ENCODE assay signal across 18 cellular contexts in the genomic region with DNA sequence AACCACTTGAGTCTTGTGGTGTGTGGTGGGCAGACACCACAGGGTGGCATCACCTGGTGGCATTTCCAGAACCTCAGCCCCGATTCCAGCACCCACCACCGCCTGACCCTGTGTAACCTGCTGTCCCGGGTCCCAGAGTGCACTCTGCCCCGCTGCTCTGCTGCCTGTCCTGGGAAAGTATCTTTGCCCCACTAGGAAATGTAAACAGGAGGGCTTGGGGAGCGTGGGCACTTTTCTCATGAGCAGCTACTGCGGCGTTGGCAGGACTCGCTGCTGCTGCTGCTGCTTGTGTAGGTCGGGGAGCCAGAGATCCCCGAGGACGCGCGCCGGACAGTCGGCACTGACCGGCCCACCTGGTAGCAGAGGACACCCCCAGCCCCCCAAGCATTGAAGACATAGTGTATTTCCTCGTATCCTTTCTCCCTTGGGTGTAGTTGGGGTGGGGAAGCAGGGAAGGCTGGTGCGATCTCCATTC. TPM values are rescaled to one million over a fixed set of nuclear protein-coding genes. Genes with fewer than 3 reads are reported as not detected.
DNase-seq lines count a peak whose midpoint lies in the region; ATAC-seq and TF ChIP-seq lines count a peak whose summit lies in the region.
"Had no signal": no experiment of that assay in that cellular context is flagged by ENCODE, and none has a peak within 500 bp of the region (broad histone marks: within the 10 kb centered on the region; RNA-seq: fewer than 3 reads in every experiment).

No MANE protein-coding gene starts in this region.

- POLR2A ChIA-PET in PC-9 (lab: Charles Lee; ENCODE audit: unreplicated experiment) = no interaction called here

- intact Hi-C loops in PC-9 (cut with micrococcal nuclease; ENCODE audit: unreplicated experiment) = no loop called here

- TSS peak; percentile 22 for BruUV-seq in PC-9 (replicated peaks; lab: Mats Ljungman, UMichigan)

- H3K4me3 ChIP-seq in GM23338 (no peak overlapping the region), PC-9 (no peak overlapping the region)
- H3K4me3 ChIP-seq: adrenal gland, gastrocnemius medialis, prostate gland, skin epidermis, suprapubic skin had no signal

- H3K27me3 ChIP-seq in GM23338 (ENCODE audit: insufficient read depth) (no peaks in the 10 kb centered on the region), PC-9 (ENCODE audit: insufficient read depth, low read depth) (no peaks in the 10 kb centered on the region)
- H3K27me3 ChIP-seq: adrenal gland, gastrocnemius medialis, suprapubic skin had no signal

- H3K9me3 Mint-ChIP-seq in GM23338 (no peaks in the 10 kb centered on the region), neural crest cell (no peaks in the 10 kb centered on the region)
- H3K9me3 Mint-ChIP-seq: natural killer cell treated with Interleukin-12 subunit alpha and Interleukin-12 subunit beta and Interleukin-15 and Interleukin-18, amount 100 ng/mL, for 72 hours had no signal

- no peak for TF ChIP-seq CTCF in GM23338 (conservative IDR thresholded peaks at IDR 0.05; ENCODE audit: low read depth in 2 of 2)
- TF ChIP-seq CTCF in PC-9 (conservative IDR thresholded peaks at IDR 0.05) = no peak
- no peak for TF ChIP-seq CTCF in neural crest cell (conservative IDR thresholded peaks at IDR 0.05)

- 0 out of 2 replicates have a peak overlapping the region, but pooled peaks have one; percentile 23 for H3K27ac Mint-ChIP-seq in GM23338
- H3K27ac Mint-ChIP-seq in neural crest cell (ENCODE audit: unreplicated experiment) = peak overlapping the region; percentile 43

- H3K36me3 Mint-ChIP-seq in GM23338 (ENCODE audit: low read depth) (peaks cover 52% of the 10 kb centered on the region), neural crest cell (ENCODE audit: low read depth) (no peaks in the 10 kb centered on the region)
- H3K36me3 Mint-ChIP-seq: natural killer cell treated with Interleukin-12 subunit alpha and Interleukin-12 subunit beta and Interleukin-15 and Interleukin-18, amount 100 ng/mL, for 72 hours had no signal

- no peaks in the 10 kb centered on the region for H3K9me3 ChIP-seq in PC-9 (ENCODE audit: insufficient read depth, low read depth)
- H3K9me3 ChIP-seq: adrenal gland, gastrocnemius medialis, prostate gland, suprapubic skin had no signal

- H4K20me1 ChIP-seq in GM23338 (replicated peaks; ENCODE audit: insufficient read depth) (no peaks in the 10 kb centered on the region; the same call in 1 of the 2 replicates), PC-9 (ENCODE audit: insufficient read depth) (peaks cover 15% of the 10 kb centered on the region; the same call in 1 of the 2 replicates)

- H3K4me1 Mint-ChIP-seq in GM23338 = peaks cover 5% of the 10 kb centered on the region; the same call in 2 of the 3 replicates
- no peaks in the 10 kb centered on the region for H3K4me1 Mint-ChIP-seq in neural crest cell

- H3K36me3 ChIP-seq in GM23338 (ENCODE audit: insufficient read depth) (peaks cover 4% of the 10 kb centered on the region; the same call in 1 of the 2 replicates), PC-9 (ENCODE audit: low read depth) (no peaks in the 10 kb centered on the region; the same call in 1 of the 2 replicates)

- no peak for ATAC-seq in GM23338
- ATAC-seq: gastrocnemius medialis; natural killer cell treated with Interleukin-12 subunit alpha and Interleukin-12 subunit beta and Interleukin-15 and Interleukin-18, amount 100 ng/mL, for 72 hours had no signal

- H3K9me2 ChIP-seq in GM23338 (ENCODE audit: insufficient read depth) = no peaks in the 10 kb centered on the region
- no peaks in the 10 kb centered on the region for H3K9me2 ChIP-seq in PC-9 (ENCODE audit: insufficient read depth)

- H3K4me2 ChIP-seq in GM23338 = no peak overlapping the region
- H3K4me2 ChIP-seq in PC-9 = no peak overlapping the region

- H3K27ac ChIP-seq in GM23338 (ENCODE audit: low read depth) (no peak overlapping the region; the same call in 1 of the 2 replicates), PC-9 (no peak overlapping the region)
- H3K27ac ChIP-seq: adrenal gland, epithelial cell of prostate, gastrocnemius medialis, HL-60, prostate gland, suprapubic skin had no signal

- H3K4me3 Mint-ChIP-seq in GM23338 (no peak overlapping the region), neural crest cell (peak overlapping the region; percentile 51)
- H3K4me3 Mint-ChIP-seq: natural killer cell treated with Interleukin-12 subunit alpha and Interleukin-12 subunit beta and Interleukin-15 and Interleukin-18, amount 100 ng/mL, for 72 hours had no signal

- H3K27me3 Mint-ChIP-seq in GM23338 (ENCODE audit: insufficient read depth, low read depth, poor library complexity) = peaks cover 8% of the 10 kb centered on the region
- H3K27me3 Mint-ChIP-seq in neural crest cell (ENCODE audit: low read depth) = no peaks in the 10 kb centered on the region
- H3K27me3 Mint-ChIP-seq: natural killer cell treated with Interleukin-12 subunit alpha and Interleukin-12 subunit beta and Interleukin-15 and Interleukin-18, amount 100 ng/mL, for 72 hours had no signal

- no peaks in the 10 kb centered on the region for H3K4me1 ChIP-seq in GM23338 (ENCODE audit: insufficient read depth)
- H3K4me1 ChIP-seq in PC-9 (replicated peaks; ENCODE audit: insufficient read depth) = no peaks in the 10 kb centered on the region
- H3K4me1 ChIP-seq: adrenal gland, gastrocnemius medialis, prostate gland, suprapubic skin had no signal

- no peak for DNase-seq in GM23338 (ENCODE audit: low spot score)
- no peak for DNase-seq in PC-9
- DNase-seq in neural crest cell (ENCODE audit: low read depth, low spot score) = no peak
- no peak for DNase-seq in NCI-H1930 (lab: John Stamatoyannopoulos, UW)
- DNase-seq in NCI-H146 treated with DMSO at 0.1 percent for 48 hours (lab: John Stamatoyannopoulos, UW; ENCODE audit: unreplicated experiment) = no peak
- DNase-seq: activated CD4-positive, alpha-beta T cell treated with anti-CD3 and anti-CD28 coated beads, Interleukin-2, amount 50 U/mL, for 48 hours; adrenal gland; gastrocnemius medialis; KBM-7; NCI-H2081; NCI-H510A treated with DMSO at 0.1 percent for 48 hours; stimulated activated CD4-positive, alpha-beta T cell treated with anti-CD3 and anti-CD28 coated beads, Interleukin-4, amount 100 ng/mL, for 24 hours had no signal

- H3F3A ChIP-seq in GM23338 (replicated peaks; ENCODE audit: low read depth) (no peaks in the 10 kb centered on the region; the same call in none of the 2 replicates), PC-9 (ENCODE audit: insufficient read depth, low read depth) (peaks cover 21% of the 10 kb centered on the region)

- CTCF ChIA-PET in PC-9 (lab: Charles Lee) = no interaction called here

- H2AFZ ChIP-seq in GM23338 (no peak overlapping the region), PC-9 (no peak overlapping the region)

- H3K79me2 ChIP-seq in GM23338 (replicated peaks; ENCODE audit: insufficient read depth) (no peaks in the 10 kb centered on the region), PC-9 (ENCODE audit: low read depth) (no peaks in the 10 kb centered on the region)

TF ChIP-seq in GM23338, 12 proteins besides CTCF, POLR2A, EP300 and RAD21 (continues in another document):
- TF ChIP-seq EZH2 (IDR thresholded peaks at IDR 0.05; ENCODE audit: low read depth, unreplicated experiment) (no peak), STAT1 (IDR thresholded peaks at IDR 0.05; ENCODE audit: unreplicated experiment) (no peak), REST (IDR thresholded peaks at IDR 0.05; ENCODE audit: unreplicated experiment) (no peak), CREB1 (CRISPR knock-in tag; IDR thresholded peaks at IDR 0.05; ENCODE audit: low read depth) (no peak), POLR2AphosphoS5 (IDR thresholded peaks at IDR 0.05; ENCODE audit: low read depth) (no peak), ZNF331 (CRISPR knock-in tag; IDR thresholded peaks at IDR 0.05; ENCODE audit: low read depth) (no peak), NANOG (IDR thresholded peaks at IDR 0.05; ENCODE audit: borderline replicate concordance) (no peak)

RNA-seq across cellular contexts. Expression of gene DTYMK, which starts 13.4 kb away (rescaled TPM):
- 38.9 and 55.4 TPM in 2 replicates for total RNA-seq in GM23338 (2014; rRNA removed; shearing (Covaris generic))
- polyA plus RNA-seq in GM23338 (2016; fragmentation: Nextera tagmentation; extraction: Ambion mirVana) = 65.4 and 69.5 TPM in 2 replicates
- 183 and 191 TPM in 2 replicates for total RNA-seq in PC-9 (2021)
- total RNA-seq in neural crest cell = 98.7 and 108 TPM in 2 replicates

RNA-seq across cellular contexts. Expression of gene ING5, which starts 28.6 kb away (rescaled TPM):
- total RNA-seq in GM23338 (2014; rRNA removed; shearing (Covaris generic)) = 42.5 and 49.5 TPM in 2 replicates
- polyA plus RNA-seq in GM23338 (2016; fragmentation: Nextera tagmentation; extraction: Ambion mirVana) = 25.7 and 27.6 TPM in 2 replicates
- total RNA-seq in PC-9 (2021) = 79.7 and 106 TPM in 2 replicates
- 61.9 and 63.4 TPM in 2 replicates for total RNA-seq in neural crest cell

RNA-seq across cellular contexts. Expression of gene ATG4B, which starts 35.7 kb away (rescaled TPM):
- 102 and 103 TPM in 2 replicates for total RNA-seq in GM23338 (2014; rRNA removed; shearing (Covaris generic))
- 104 and 116 TPM in 2 replicates for polyA plus RNA-seq in GM23338 (2016; fragmentation: Nextera tagmentation; extraction: Ambion mirVana)
- 162 and 177 TPM in 2 replicates for total RNA-seq in PC-9 (2021)
- total RNA-seq in neural crest cell = 112 TPM in 2 replicates

RNA-seq across cellular contexts. Expression of gene THAP4, which starts 36.3 kb away (rescaled TPM):
- 80.4 and 81.6 TPM in 2 replicates for total RNA-seq in GM23338 (2014; rRNA removed; shearing (Covaris generic))
- polyA plus RNA-seq in GM23338 (2016; fragmentation: Nextera tagmentation; extraction: Ambion mirVana) = 62.9 and 74.0 TPM in 2 replicates
- total RNA-seq in PC-9 (2021) = 78.2 and 94.8 TPM in 2 replicates
- total RNA-seq in neural crest cell = 59.1 and 60.9 TPM in 2 replicates
